19 cellular contexts compared by ENCODE assay signal in the genomic region with DNA sequence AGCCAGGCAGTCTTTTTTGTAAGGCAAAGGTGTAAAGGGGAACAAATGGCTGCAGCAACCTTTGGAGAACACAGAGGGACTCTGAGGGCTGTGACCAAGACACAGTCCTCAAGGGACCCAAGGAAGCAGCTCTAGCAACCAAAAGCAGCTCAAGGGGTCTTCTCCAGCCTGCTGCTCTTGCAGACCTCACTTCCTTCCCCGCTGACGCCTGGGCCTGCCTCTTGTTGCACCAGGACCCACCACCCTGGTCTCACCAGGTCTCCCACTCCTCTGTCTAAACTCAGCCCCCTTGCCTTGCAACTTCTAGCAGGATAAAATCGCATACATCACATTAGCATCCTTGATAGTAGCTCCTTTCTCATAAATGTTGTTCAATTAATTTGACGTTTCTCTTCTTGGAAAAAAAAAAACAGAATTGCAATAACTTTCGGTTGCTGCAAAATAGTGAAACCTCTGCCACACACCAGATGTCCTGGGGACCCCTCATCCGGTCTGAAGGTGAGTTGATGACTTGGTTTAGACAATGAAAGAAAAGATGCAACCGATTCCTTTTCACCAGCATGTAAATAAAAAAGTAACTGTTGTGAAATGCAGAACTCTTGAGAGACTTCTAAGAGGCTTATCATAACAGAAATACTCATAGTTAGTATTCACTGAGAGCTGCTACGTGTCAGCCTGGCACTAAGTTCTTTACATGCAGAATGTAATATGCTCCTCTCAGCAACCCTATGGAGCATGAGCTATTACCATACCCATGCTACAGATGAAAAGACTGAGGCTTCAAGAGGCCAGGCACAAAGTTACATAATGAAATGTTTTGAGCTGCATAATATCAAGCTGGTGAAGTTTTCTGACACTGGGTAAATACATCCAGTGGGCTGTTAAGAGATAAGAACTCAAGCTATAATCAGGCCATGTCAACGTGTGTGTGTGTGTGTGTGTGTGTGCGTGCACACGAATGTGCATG. TPM values are rescaled to one million over a fixed set of nuclear protein-coding genes. Genes with fewer than 3 reads are reported as not detected.
"Had no signal": no experiment of that assay in that cellular context is flagged by ENCODE, and none has a peak within 500 bp of the region (broad histone marks: within the 10 kb centered on the region; RNA-seq: fewer than 3 reads in every experiment).

No MANE protein-coding gene starts in this region.

- H3K4me3 ChIP-seq: prostate gland, stomach, testis had no signal

- DNase-seq: activated CD4-positive, alpha-beta T cell treated with anti-CD3 and anti-CD28 coated beads, Interleukin-2, amount 50 U/mL, for 48 hours; activated CD4-positive, CD25-positive, alpha-beta regulatory T cell treated with anti-CD3 and anti-CD28 coated beads, Interleukin-2, amount 50 U/mL, for 72 hours; activated CD8-positive, alpha-beta memory T cell treated with anti-CD3 and anti-CD28 coated beads, Interleukin-2, amount 50 U/mL, for 4 hours; activated gamma-delta T cell treated with Interleukin-2 at 50 U/mL for 16 hours; activated naive CD8-positive, alpha-beta T cell treated with anti-CD3 and anti-CD28 coated beads, Interleukin-2, amount 50 U/mL, for 24 hours; foreskin melanocyte; head of caudate nucleus; small intestine; stomach; T1000; testis had no signal

- H3K9me3 ChIP-seq: prostate gland, stomach, testis had no signal

- H3K4me1 Mint-ChIP-seq: activated naive CD8-positive, alpha-beta T cell treated with anti-CD3 and anti-CD28 coated beads, Interleukin-2, amount 50 U/mL, for 24 hours; nephron had no signal

- ATAC-seq: activated naive CD8-positive, alpha-beta T cell treated with anti-CD3 and anti-CD28 coated beads, Interleukin-2, amount 50 U/mL, for 24 hours; right cardiac atrium had no signal

- H3K4me1 ChIP-seq: prostate gland, stomach, testis had no signal

- H3K4me3 Mint-ChIP-seq: activated naive CD8-positive, alpha-beta T cell treated with anti-CD3 and anti-CD28 coated beads, Interleukin-2, amount 50 U/mL, for 24 hours; nephron had no signal

- H3K27ac ChIP-seq: epithelial cell of prostate, prostate gland, stomach, testis had no signal

- H3K27me3 ChIP-seq: testis had no signal

- H3K27ac Mint-ChIP-seq: activated naive CD8-positive, alpha-beta T cell treated with anti-CD3 and anti-CD28 coated beads, Interleukin-2, amount 50 U/mL, for 24 hours; nephron had no signal

- H3K36me3 ChIP-seq: prostate gland, stomach had no signal

- H3K9me3 Mint-ChIP-seq: activated naive CD8-positive, alpha-beta T cell treated with anti-CD3 and anti-CD28 coated beads, Interleukin-2, amount 50 U/mL, for 24 hours; nephron had no signal

RNA-seq across cellular contexts. Expression of gene UMODL1, which starts 58.5 kb away (rescaled TPM):
- total RNA-seq: dermis microvascular lymphatic vessel endothelial cell, fibroblast of lung, omental fat pad, right cardiac atrium, ureter had no signal
- polyA plus RNA-seq: fibroblast of lung, right cardiac atrium, stomach had no signal
